Comparison of ENCODE assay signal across 21 cellular contexts in genomic region chr2:24743914-24744313, GRCh38. TPM values are rescaled to one million over a fixed set of nuclear protein-coding genes. Genes with fewer than 3 reads are reported as not detected.
DNase-seq lines count a peak whose midpoint lies in the region; ATAC-seq and TF ChIP-seq lines count a peak whose summit lies in the region.
"Had no signal": no experiment of that assay in that cellular context is flagged by ENCODE, and none has a peak within 500 bp of the region (broad histone marks: within the 10 kb centered on the region; RNA-seq: fewer than 3 reads in every experiment).

No MANE protein-coding gene starts in this region.

- no peaks in the 10 kb centered on the region for H3F3A ChIP-seq in neural progenitor cell (ENCODE audit: low read depth)

- H3K27ac Mint-ChIP-seq in central memory CD8-positive, alpha-beta T cell (ENCODE audit: low read depth), result peak overlapping the region; percentile 84
- H3K27ac Mint-ChIP-seq in immature natural killer cell, result peak overlapping the region; percentile 77 to 99 (median 91)
- H3K27ac Mint-ChIP-seq in neural progenitor cell, result no peak overlapping the region
- H3K27ac Mint-ChIP-seq in activated T-helper 2 cell treated with anti-CD3 and anti-CD28 coated beads, Interferon-gamma antibody, Interleukin-2, Interleukin-4, amounts not matched to agents 10 μg/mL and 5 μg/mL and 100 μg/mL, durations not matched to agents 14 hours and 24 hours and 36 hours, result no peak overlapping the region

- intact Hi-C loops in lower leg skin (cut with DNase I; ENCODE audit: low total_unique reads), result no loop called here
- intact Hi-C loops in activated T-helper 2 cell treated with anti-CD3 and anti-CD28 coated beads, Interferon-gamma antibody, Interleukin-2, Interleukin-4, amounts not matched to agents 10 μg/mL and 5 μg/mL and 100 μg/mL, durations not matched to agents 14 hours and 24 hours and 36 hours (cut with micrococcal nuclease), result no loop called here

- H3K4me2 ChIP-seq in neural progenitor cell, result no peak overlapping the region
- H3K4me2 ChIP-seq: PC-9 had no signal

- TF ChIP-seq POLR2A in lower leg skin (IDR thresholded peaks at IDR 0.05), result no peak

- H3K4me1 Mint-ChIP-seq in central memory CD8-positive, alpha-beta T cell, result peaks cover 38% of the 10 kb centered on the region
- H3K4me1 Mint-ChIP-seq in immature natural killer cell, result peaks cover 77 to 91% of the 10 kb centered on the region in 2 donors
- peaks cover 4% of the 10 kb centered on the region for H3K4me1 Mint-ChIP-seq in neural progenitor cell
- H3K4me1 Mint-ChIP-seq in activated T-helper 2 cell treated with anti-CD3 and anti-CD28 coated beads, Interferon-gamma antibody, Interleukin-2, Interleukin-4, amounts not matched to agents 10 μg/mL and 5 μg/mL and 100 μg/mL, durations not matched to agents 14 hours and 24 hours and 36 hours (ENCODE audit: low read depth), result peaks cover 10% of the 10 kb centered on the region

- H4K20me1 ChIP-seq in neural progenitor cell (ENCODE audit: low read depth), result no peaks in the 10 kb centered on the region

- no peak overlapping the region for H2AFZ ChIP-seq in neural progenitor cell (replicated peaks)
- H2AFZ ChIP-seq: PC-9 had no signal

- TF ChIP-seq CTCF in neural progenitor cell (IDR thresholded peaks at IDR 0.05) (no peak), lower leg skin (IDR thresholded peaks at IDR 0.05) (no peak)

- no peaks in the 10 kb centered on the region for H3K36me3 ChIP-seq in neural progenitor cell

- H3K27me3 Mint-ChIP-seq in central memory CD8-positive, alpha-beta T cell, result no peaks in the 10 kb centered on the region
- H3K27me3 Mint-ChIP-seq in immature natural killer cell (ENCODE audit: low read depth in 3 of 3) (peaks cover 0 to 4% (median 0%) of the 10 kb centered on the region in 3 donors), neural progenitor cell (ENCODE audit: insufficient read depth, low read depth) (peaks cover 2% of the 10 kb centered on the region)
- H3K27me3 Mint-ChIP-seq in activated T-helper 2 cell treated with anti-CD3 and anti-CD28 coated beads, Interferon-gamma antibody, Interleukin-2, Interleukin-4, amounts not matched to agents 10 μg/mL and 5 μg/mL and 100 μg/mL, durations not matched to agents 14 hours and 24 hours and 36 hours (ENCODE audit: low read depth), result no peaks in the 10 kb centered on the region
- H3K27me3 Mint-ChIP-seq: CD4-positive, CD25-positive, alpha-beta regulatory T cell had no signal

- H3K9me3 ChIP-seq in neural progenitor cell (ENCODE audit: low read depth), result no peaks in the 10 kb centered on the region
- H3K9me3 ChIP-seq: SJCRH30 had no signal

- H3K4me1 ChIP-seq in neural progenitor cell, result peaks cover 3% of the 10 kb centered on the region
- H3K4me1 ChIP-seq: SJCRH30 had no signal

- DNase-seq in CD1c-positive myeloid dendritic cell (ENCODE audit: extremely low spot score) (peak; percentile 51), immature natural killer cell (peak in 2 of 3 donors; percentile 28 to 32), neural progenitor cell (ENCODE audit: low spot score) (peak; percentile 12), lower leg skin (ENCODE audit: low spot score in 2 of 2) (no peak)
- DNase-seq in central memory CD8-positive, alpha-beta T cell (ENCODE audit: low spot score in 2 of 2), result no peak
- no peak for DNase-seq in activated CD8-positive, alpha-beta memory T cell treated with anti-CD3 and anti-CD28 coated beads for 24 hours
- DNase-seq in activated T-helper 2 cell treated with anti-CD3 and anti-CD28 coated beads, Interferon-gamma antibody, Interleukin-2, Interleukin-4, amounts not matched to agents 10 μg/mL and 5 μg/mL and 100 μg/mL, durations not matched to agents 14 hours and 24 hours and 36 hours (ENCODE audit: low spot score), result no peak
- DNase-seq: COR-L47, DMS53, HCEC 1CT, NCI-H1048, NCI-H1417, NCI-H1694, NCI-H2029 treated with DMSO at 0.1 percent for 48 hours, NCI-H2227 treated with DMSO at 0.1 percent for 48 hours, NCI-H526 treated with DMSO at 0.1 percent for 48 hours, SJCRH30 had no signal

- H3K79me2 ChIP-seq in neural progenitor cell (ENCODE audit: low read depth), result no peaks in the 10 kb centered on the region

- WGBS in lower leg skin, 2 donors, result 60 to 69% methylated on average over 3 of the region's 3 CpGs

- H3K27me3 ChIP-seq in neural progenitor cell, result no peaks in the 10 kb centered on the region
- H3K27me3 ChIP-seq: SJCRH30 had no signal

- no peak for ATAC-seq in central memory CD8-positive, alpha-beta T cell (replicated peaks; ENCODE audit: extremely low read depth, poor library complexity, severe bottlenecking)
- no peak for ATAC-seq in HG02763 (IDR thresholded peaks at IDR 0.05; ENCODE audit: unreplicated experiment)
- ATAC-seq: Right ventricle myocardium inferior had no signal

- H3K36me3 Mint-ChIP-seq in central memory CD8-positive, alpha-beta T cell (ENCODE audit: insufficient read depth), result peaks cover 19% of the 10 kb centered on the region
- peaks cover 8 to 28% (median 23%) of the 10 kb centered on the region in 3 donors for H3K36me3 Mint-ChIP-seq in immature natural killer cell
- peaks cover 10% of the 10 kb centered on the region for H3K36me3 Mint-ChIP-seq in neural progenitor cell
- H3K36me3 Mint-ChIP-seq in activated T-helper 2 cell treated with anti-CD3 and anti-CD28 coated beads, Interferon-gamma antibody, Interleukin-2, Interleukin-4, amounts not matched to agents 10 μg/mL and 5 μg/mL and 100 μg/mL, durations not matched to agents 14 hours and 24 hours and 36 hours (ENCODE audit: low read depth), result peaks cover 29% of the 10 kb centered on the region

- no peaks in the 10 kb centered on the region for H3K9me3 Mint-ChIP-seq in central memory CD8-positive, alpha-beta T cell
- H3K9me3 Mint-ChIP-seq in immature natural killer cell (no peaks in the 10 kb centered on the region), neural progenitor cell (no peaks in the 10 kb centered on the region)
- H3K9me3 Mint-ChIP-seq in activated T-helper 2 cell treated with anti-CD3 and anti-CD28 coated beads, Interferon-gamma antibody, Interleukin-2, Interleukin-4, amounts not matched to agents 10 μg/mL and 5 μg/mL and 100 μg/mL, durations not matched to agents 14 hours and 24 hours and 36 hours, result no peaks in the 10 kb centered on the region
- H3K9me3 Mint-ChIP-seq: CD4-positive, CD25-positive, alpha-beta regulatory T cell had no signal

- H3K4me3 ChIP-seq in neural progenitor cell (no peak overlapping the region), lower leg skin (ENCODE audit: low read depth, poor library complexity, severe bottlenecking) (no peak overlapping the region)
- H3K4me3 ChIP-seq: PC-9, SJCRH30 had no signal

- H3K27ac ChIP-seq in neural progenitor cell, result no peak overlapping the region
- H3K27ac ChIP-seq: PC-9, SJCRH30 had no signal

- H3K9ac ChIP-seq in neural progenitor cell, result no peak overlapping the region

- H3K4me3 Mint-ChIP-seq in central memory CD8-positive, alpha-beta T cell, result peak overlapping the region; percentile 9
- H3K4me3 Mint-ChIP-seq in immature natural killer cell (peak overlapping the region; percentile 57 to 68 (median 64)), neural progenitor cell (no peak overlapping the region)
- no peak overlapping the region for H3K4me3 Mint-ChIP-seq in activated T-helper 2 cell treated with anti-CD3 and anti-CD28 coated beads, Interferon-gamma antibody, Interleukin-2, Interleukin-4, amounts not matched to agents 10 μg/mL and 5 μg/mL and 100 μg/mL, durations not matched to agents 14 hours and 24 hours and 36 hours (ENCODE audit: low read depth)
- H3K4me3 Mint-ChIP-seq: CD4-positive, CD25-positive, alpha-beta regulatory T cell had no signal

RNA-seq across cellular contexts. Expression of gene PTRHD1, which starts 49.3 kb away (rescaled TPM):
- 100 to 1,000 TPM in 1 of 3 donors, 10 to 100 TPM in 2; 50.0 to 116 (median 58.6) TPM for polyA plus RNA-seq in immature natural killer cell
- total RNA-seq in neural progenitor cell (ENCODE audit: low replicate concordance) (41.6 and 59.5 TPM in 2 replicates), lower leg skin (10 to 100 TPM; 13.6 to 39.7 (median 30.2) TPM)
- 25.9 and 26.6 TPM in 2 replicates for total RNA-seq in activated T-helper 2 cell treated with anti-CD3 and anti-CD28 coated beads, Interferon-gamma antibody, Interleukin-2, Interleukin-4, amounts not matched to agents 10 μg/mL and 5 μg/mL and 100 μg/mL, durations not matched to agents 14 hours and 24 hours and 36 hours

RNA-seq across cellular contexts. Expression of gene CENPO, which starts 49.3 kb away (rescaled TPM):
- polyA plus RNA-seq in immature natural killer cell, result 1 to 10 TPM; 1.2 to 5.6 (median 4.2) TPM
- total RNA-seq in neural progenitor cell (ENCODE audit: low replicate concordance), result 50.6 and 52.2 TPM in 2 replicates
- total RNA-seq in lower leg skin, result 1 to 10 TPM; 2.0 to 5.3 (median 2.4) TPM
- 41.8 and 46.4 TPM in 2 replicates for total RNA-seq in activated T-helper 2 cell treated with anti-CD3 and anti-CD28 coated beads, Interferon-gamma antibody, Interleukin-2, Interleukin-4, amounts not matched to agents 10 μg/mL and 5 μg/mL and 100 μg/mL, durations not matched to agents 14 hours and 24 hours and 36 hours

Comparison
In these comparisons a context has a peak if more than half of its experiments do, and no peak if none do; other contexts are left out.
1. DNase-seq: peak in CD1c-positive myeloid dendritic cell (single experiment), immature natural killer cell (2 of 3) and neural progenitor cell (single experiment); none in central memory CD8-positive, alpha-beta T cell (0 of 2), lower leg skin (0 of 2), activated CD8-positive, alpha-beta memory T cell treated with anti-CD3 and anti-CD28 coated beads for 24 hours (single experiment) and activated T-helper 2 cell treated with anti-CD3 and anti-CD28 coated beads, Interferon-gamma antibody, Interleukin-2, Interleukin-4, amounts not matched to agents 10 μg/mL and 5 μg/mL and 100 μg/mL, durations not matched to agents 14 hours and 24 hours and 36 hours (single experiment).
2. H3K27ac Mint-ChIP-seq: peak in central memory CD8-positive, alpha-beta T cell (single experiment) and immature natural killer cell (6 of 6); none in neural progenitor cell (single experiment) and activated T-helper 2 cell treated with anti-CD3 and anti-CD28 coated beads, Interferon-gamma antibody, Interleukin-2, Interleukin-4, amounts not matched to agents 10 μg/mL and 5 μg/mL and 100 μg/mL, durations not matched to agents 14 hours and 24 hours and 36 hours (single experiment).
3. H3K4me3 Mint-ChIP-seq: peak in central memory CD8-positive, alpha-beta T cell (single experiment) and immature natural killer cell (5 of 5); none in neural progenitor cell (single experiment) and activated T-helper 2 cell treated with anti-CD3 and anti-CD28 coated beads, Interferon-gamma antibody, Interleukin-2, Interleukin-4, amounts not matched to agents 10 μg/mL and 5 μg/mL and 100 μg/mL, durations not matched to agents 14 hours and 24 hours and 36 hours (single experiment).